Comparison of ENCODE assay signal across 1 cellular context in genomic region chr3:71444028-71444860, GRCh38.
TF ChIP-seq lines count a peak whose summit lies in the region.

No MANE protein-coding gene starts in this region.

TF ChIP-seq in GM23338, 12 proteins besides CTCF, POLR2A, EP300 and RAD21 (continued from another document):
- TF ChIP-seq ZNF462 (CRISPR knock-in tag; IDR thresholded peaks at IDR 0.05) (no peak), JUNB (IDR thresholded peaks at IDR 0.05; ENCODE audit: unreplicated experiment) (no peak)
